In the genomic region with DNA sequence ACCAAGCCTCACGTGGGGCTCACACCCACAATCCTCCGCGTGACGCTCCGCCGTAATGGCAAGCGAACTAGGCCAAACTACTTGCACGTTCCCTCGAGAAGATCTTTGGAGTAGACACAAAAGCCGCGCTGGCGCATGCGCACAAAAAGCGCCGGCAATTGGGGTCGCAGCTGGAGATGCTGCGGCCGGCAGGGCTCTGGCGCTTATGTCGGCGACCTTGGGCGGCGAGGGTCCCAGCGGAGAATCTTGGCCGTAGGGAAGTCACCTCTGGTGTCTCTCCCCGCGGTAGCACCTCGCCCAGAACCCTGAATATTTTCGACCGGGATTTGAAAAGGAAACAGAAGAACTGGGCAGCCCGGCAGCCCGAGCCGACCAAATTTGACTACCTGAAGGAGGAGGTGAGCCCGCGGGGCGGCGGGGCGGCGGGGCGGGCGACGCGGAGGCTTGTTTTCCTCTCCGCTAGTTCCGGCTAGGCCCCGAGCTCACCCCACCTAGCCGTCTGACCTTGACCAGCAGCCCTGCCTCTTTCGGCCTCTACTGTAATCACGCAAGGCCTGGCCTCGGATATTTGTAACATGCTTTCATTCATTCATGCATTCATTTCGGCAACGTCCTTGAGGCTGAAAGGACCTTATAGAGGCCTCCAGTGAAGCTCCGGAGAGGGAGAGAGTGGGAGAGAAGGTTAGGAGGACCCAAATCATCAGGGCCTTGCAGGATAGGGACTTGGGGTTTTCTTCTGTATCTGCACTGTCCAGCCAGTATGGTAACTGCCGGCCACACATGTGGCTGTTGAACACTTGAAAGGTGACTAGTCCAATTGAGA, we compare ENCODE assay signal across 7 cellular contexts.
DNase-seq lines count a peak whose midpoint lies in the region; ATAC-seq lines count a peak whose summit lies in the region.

A gene with protein sequence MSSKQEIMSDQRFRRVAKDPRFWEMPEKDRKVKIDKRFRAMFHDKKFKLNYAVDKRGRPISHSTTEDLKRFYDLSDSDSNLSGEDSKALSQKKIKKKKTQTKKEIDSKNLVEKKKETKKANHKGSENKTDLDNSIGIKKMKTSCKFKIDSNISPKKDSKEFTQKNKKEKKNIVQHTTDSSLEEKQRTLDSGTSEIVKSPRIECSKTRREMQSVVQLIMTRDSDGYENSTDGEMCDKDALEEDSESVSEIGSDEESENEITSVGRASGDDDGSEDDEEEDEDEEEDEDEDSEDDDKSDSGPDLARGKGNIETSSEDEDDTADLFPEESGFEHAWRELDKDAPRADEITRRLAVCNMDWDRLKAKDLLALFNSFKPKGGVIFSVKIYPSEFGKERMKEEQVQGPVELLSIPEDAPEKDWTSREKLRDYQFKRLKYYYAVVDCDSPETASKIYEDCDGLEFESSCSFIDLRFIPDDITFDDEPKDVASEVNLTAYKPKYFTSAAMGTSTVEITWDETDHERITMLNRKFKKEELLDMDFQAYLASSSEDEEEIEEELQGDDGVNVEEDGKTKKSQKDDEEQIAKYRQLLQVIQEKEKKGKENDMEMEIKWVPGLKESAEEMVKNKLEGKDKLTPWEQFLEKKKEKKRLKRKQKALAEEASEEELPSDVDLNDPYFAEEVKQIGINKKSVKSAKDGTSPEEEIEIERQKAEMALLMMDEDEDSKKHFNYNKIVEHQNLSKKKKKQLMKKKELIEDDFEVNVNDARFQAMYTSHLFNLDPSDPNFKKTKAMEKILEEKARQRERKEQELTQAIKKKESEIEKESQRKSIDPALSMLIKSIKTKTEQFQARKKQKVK (minus strand): TSS at position 27 of the 823 bp plus-strand sequence. CDS start 1,779 bp downstream, outside the sequence.
A gene with protein sequence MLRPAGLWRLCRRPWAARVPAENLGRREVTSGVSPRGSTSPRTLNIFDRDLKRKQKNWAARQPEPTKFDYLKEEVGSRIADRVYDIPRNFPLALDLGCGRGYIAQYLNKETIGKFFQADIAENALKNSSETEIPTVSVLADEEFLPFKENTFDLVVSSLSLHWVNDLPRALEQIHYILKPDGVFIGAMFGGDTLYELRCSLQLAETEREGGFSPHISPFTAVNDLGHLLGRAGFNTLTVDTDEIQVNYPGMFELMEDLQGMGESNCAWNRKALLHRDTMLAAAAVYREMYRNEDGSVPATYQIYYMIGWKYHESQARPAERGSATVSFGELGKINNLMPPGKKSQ (plus strand): TSS at position 136 of the 823 bp plus-strand sequence. CDS start 41 bp downstream, at position 177.

- DNase-seq in NCI-H2081 (lab: John Stamatoyannopoulos, UW) (peak; percentile 96 to 98), T1000 (lab: John Stamatoyannopoulos, UW) (peak; percentile 89), astrocyte of the hippocampus (ENCODE audit: low read depth, low spot score) (peak; percentile 98), hippocampal formation (lab: John Stamatoyannopoulos, UW) (peak; percentile 87 to 89), retina (peak; percentile 95)

- ATAC-seq in GM18508 (IDR thresholded peaks at IDR 0.05; ENCODE audit: insufficient read depth, unreplicated experiment) (peak; percentile 87), HG03025 (IDR thresholded peaks at IDR 0.05; ENCODE audit: low FRiP score, unreplicated experiment) (peak; percentile 93)

Comparison
In these comparisons a context has a peak if more than half of its experiments do, and no peak if none do; other contexts are left out.
1. Peak in every context shown above with its lines: DNase-seq and ATAC-seq.